In the genomic region with DNA sequence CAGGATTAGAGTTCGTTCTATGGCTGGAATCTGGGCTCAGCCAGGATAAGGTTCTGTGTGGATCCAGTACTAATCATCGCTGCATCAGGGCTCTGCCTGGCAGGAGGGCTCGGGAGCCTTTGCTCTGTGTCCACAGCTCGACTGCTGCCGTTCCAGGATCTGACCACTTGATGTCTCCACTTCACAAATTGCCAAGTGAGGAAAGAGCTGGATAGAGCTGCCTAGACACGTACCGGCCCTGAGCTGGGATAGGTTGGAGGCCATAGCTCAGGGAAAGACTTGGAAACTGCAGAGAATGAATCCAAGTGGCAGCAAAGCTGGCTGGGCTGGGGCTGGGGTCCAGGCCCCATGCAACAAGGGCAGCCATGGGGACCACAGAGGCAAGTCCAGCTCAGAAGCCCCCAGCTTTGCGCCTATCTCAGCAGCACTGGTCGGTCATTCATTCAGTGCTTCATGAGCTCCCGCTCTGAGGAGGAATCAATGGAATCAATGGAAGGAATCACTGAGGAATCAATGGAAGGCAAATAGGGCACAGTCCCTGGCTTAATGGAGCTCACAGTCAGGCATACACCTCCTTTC, we compare ENCODE assay signal across 8 cellular contexts. TPM values are rescaled to one million over a fixed set of nuclear protein-coding genes. Genes with fewer than 3 reads are reported as not detected.
DNase-seq lines count a peak whose midpoint lies in the region; ATAC-seq and TF ChIP-seq lines count a peak whose summit lies in the region.

No MANE protein-coding gene starts in this region.

- H3K4me1 Mint-ChIP-seq in activated naive CD8-positive, alpha-beta T cell (ENCODE audit: low read depth): peaks cover 37% of the 10 kb centered on the region
- H3K4me1 Mint-ChIP-seq in progenitor cell of endocrine pancreas (ENCODE audit: low read depth): peaks cover 8% of the 10 kb centered on the region

- H3K27me3 Mint-ChIP-seq in activated naive CD8-positive, alpha-beta T cell: no peaks in the 10 kb centered on the region
- H3K27me3 Mint-ChIP-seq in progenitor cell of endocrine pancreas: no peaks in the 10 kb centered on the region

- H3K27ac Mint-ChIP-seq in activated naive CD8-positive, alpha-beta T cell: no peak overlapping the region
- H3K27ac Mint-ChIP-seq in progenitor cell of endocrine pancreas: peak overlapping the region; percentile 34

- POLR2A ChIA-PET in GM10248 (lab: Yijun Ruan, JAX): interaction anchor here (1.0 to 2.7 kb wide), 7 partner anchors 8 to 107 kb away, joined by 3 to 12 read pairs (median 4); no protein-coding TSS in a partner anchor

- H3K36me3 Mint-ChIP-seq in activated naive CD8-positive, alpha-beta T cell: no peaks in the 10 kb centered on the region
- H3K36me3 Mint-ChIP-seq in progenitor cell of endocrine pancreas (ENCODE audit: insufficient read depth): no peaks in the 10 kb centered on the region

- ATAC-seq in HG02642 (IDR thresholded peaks at IDR 0.05; ENCODE audit: poor library complexity, unreplicated experiment) (peak; percentile 60), Right ventricle myocardium inferior (peak; percentile 98)

- peak; percentile 81 for DNase-seq in GM10248 (ENCODE audit: extremely low spot score)
- peak; percentile 82 for DNase-seq in NCI-H1105 treated with DMSO at 0.1 percent for 48 hours (lab: John Stamatoyannopoulos, UW)
- peak; percentile 86 for DNase-seq in SKM-1 treated with dmso at 0.1 percent for 144 hours (lab: John Stamatoyannopoulos, UW; ENCODE audit: unreplicated experiment)
- peak; percentile 76 for DNase-seq in Right ventricle myocardium inferior (ENCODE audit: missing footprints)
- peak; percentile 53 for DNase-seq in progenitor cell of endocrine pancreas (ENCODE audit: low spot score, unreplicated experiment)
- no peak for DNase-seq in mesenteric fat pad (ENCODE audit: low spot score)

- H3K4me3 Mint-ChIP-seq in activated naive CD8-positive, alpha-beta T cell: peak overlapping the region; percentile 5
- no peak overlapping the region for H3K4me3 Mint-ChIP-seq in progenitor cell of endocrine pancreas (ENCODE audit: low read depth)

- CTCF ChIA-PET in GM10248 (lab: Yijun Ruan, JAX): interaction anchor here (0.7 to 18.9 kb wide), 48 partner anchors 8 to 349 kb away, joined by 3 to 196 read pairs (median 8); no protein-coding TSS in a partner anchor

- H3K9me3 Mint-ChIP-seq in activated naive CD8-positive, alpha-beta T cell (ENCODE audit: low read depth): no peaks in the 10 kb centered on the region
- no peaks in the 10 kb centered on the region for H3K9me3 Mint-ChIP-seq in progenitor cell of endocrine pancreas (ENCODE audit: low read depth)

- TF ChIP-seq CTCF in GM10248 (IDR thresholded peaks at IDR 0.05; ENCODE audit: control extremely low read depth, extremely low read depth, low read depth, missing control alignments) (peak; percentile 93), progenitor cell of endocrine pancreas (IDR thresholded peaks at IDR 0.05; ENCODE audit: unreplicated experiment) (peak; percentile 76)

- intact Hi-C loops in Right ventricle myocardium inferior (cut with DNase I): loop anchor here (1.0 to 10.0 kb wide), 3 partner anchors 88 to 354 kb away; partner anchors contain the start of gene LPIN3

RNA-seq across cellular contexts. Expression of gene TOP1, which starts 38.0 kb away (rescaled TPM):
- total RNA-seq in Right ventricle myocardium inferior (23.9 TPM), progenitor cell of endocrine pancreas (86.7 and 90.8 TPM in 2 replicates), mesenteric fat pad (42.4 TPM)
